ENCODE assay signal across 21 cellular contexts in the genomic region with DNA sequence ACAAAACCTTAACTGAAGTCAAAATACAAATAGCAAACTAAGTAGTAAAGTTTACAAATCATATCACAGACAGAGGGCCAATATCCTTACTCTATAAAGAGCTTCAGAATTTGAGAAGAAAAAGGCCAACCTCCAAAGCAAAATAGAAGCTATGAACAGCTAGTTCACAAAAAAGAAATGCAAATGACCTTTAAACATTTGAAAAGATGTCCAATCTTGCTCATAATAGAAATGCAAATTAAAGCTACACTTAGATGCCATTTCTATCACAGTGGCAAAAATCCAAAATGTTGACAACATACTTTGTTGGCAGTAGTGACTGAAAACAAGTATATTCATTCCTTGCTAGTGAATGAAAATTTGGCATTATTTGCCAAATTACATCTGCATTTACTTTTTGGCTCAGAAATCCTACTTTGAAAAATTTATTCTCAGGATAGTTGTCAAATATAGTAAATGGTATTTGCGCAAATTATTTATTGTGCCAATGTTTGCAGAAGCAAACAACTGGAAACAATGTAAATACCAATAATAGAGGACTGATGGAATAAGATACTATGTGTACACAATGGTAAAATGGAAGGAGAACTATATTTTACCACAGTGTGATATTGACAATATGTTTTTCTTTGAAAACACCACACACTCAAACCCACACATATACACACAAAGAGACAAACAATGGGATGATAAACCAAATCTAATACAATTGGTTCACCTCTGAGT. TPM values are rescaled to one million over a fixed set of nuclear protein-coding genes. Genes with fewer than 3 reads are reported as not detected.
DNase-seq lines count a peak whose midpoint lies in the region; ATAC-seq and TF ChIP-seq lines count a peak whose summit lies in the region.
"Had no signal": no experiment of that assay in that cellular context is flagged by ENCODE, and none has a peak within 500 bp of the region (broad histone marks: within the 10 kb centered on the region; RNA-seq: fewer than 3 reads in every experiment).

No MANE protein-coding gene starts in this region.

- H3K79me2 ChIP-seq in Karpas-422 (ENCODE audit: low read length) (peaks cover 15% of the 10 kb centered on the region), SU-DHL-6 (ENCODE audit: insufficient read depth, low read length) (no peaks in the 10 kb centered on the region)

- no peak overlapping the region for H3K9ac ChIP-seq in Karpas-422 (ENCODE audit: low read length)
- no peak overlapping the region for H3K9ac ChIP-seq in SU-DHL-6 (ENCODE audit: low read length)

- peaks cover 44% of the 10 kb centered on the region for H3K36me3 ChIP-seq in Karpas-422 (ENCODE audit: insufficient read depth, low read length)
- peaks cover 54% of the 10 kb centered on the region for H3K36me3 ChIP-seq in SU-DHL-6 (ENCODE audit: low read length)
- H3K36me3 ChIP-seq: uterus had no signal

- H3K9me2 ChIP-seq in Karpas-422 (replicated peaks; ENCODE audit: insufficient read depth, low read length) (no peaks in the 10 kb centered on the region), SU-DHL-6 (replicated peaks; ENCODE audit: insufficient read depth, low read length) (no peaks in the 10 kb centered on the region)

- intact Hi-C loops in activated CD4-positive, alpha-beta T cell treated with anti-CD3 and anti-CD28 coated beads for 36 hours (cut with DNase I, micrococcal nuclease), result no loop called here

- TF ChIP-seq CTCF in SU-DHL-6 (IDR thresholded peaks at IDR 0.05; ENCODE audit: insufficient read depth, low read length, poor library complexity, severe bottlenecking), result no peak
- no peak for TF ChIP-seq CTCF in GM20000 (IDR thresholded peaks at IDR 0.05; ENCODE audit: extremely low read depth, missing control alignments)

- H3K9me3 Mint-ChIP-seq in activated naive CD4-positive, alpha-beta T cell treated with anti-CD3 and anti-CD28 coated beads, Interleukin-2, amount 50 U/mL, for 24 hours, result no peaks in the 10 kb centered on the region
- peaks cover 1% of the 10 kb centered on the region for H3K9me3 Mint-ChIP-seq in activated CD4-positive, alpha-beta T cell treated with anti-CD3 and anti-CD28 coated beads for 36 hours (ENCODE audit: low read depth)

- H3K9me3 ChIP-seq in Karpas-422 (ENCODE audit: low read length) (no peaks in the 10 kb centered on the region), SU-DHL-6 (ENCODE audit: insufficient read depth, low read length) (no peaks in the 10 kb centered on the region)
- H3K9me3 ChIP-seq: suprapubic skin, uterus had no signal

- H4K20me1 ChIP-seq in Karpas-422 (ENCODE audit: insufficient read depth, low read depth, low read length), result no peaks in the 10 kb centered on the region
- H4K20me1 ChIP-seq in SU-DHL-6 (ENCODE audit: low read depth, low read length), result no peaks in the 10 kb centered on the region

- no peak overlapping the region for H2AFZ ChIP-seq in Karpas-422 (ENCODE audit: low read length)
- H2AFZ ChIP-seq in SU-DHL-6 (ENCODE audit: low read depth, low read length, severe bottlenecking), result no peak overlapping the region

- H3K4me3 Mint-ChIP-seq in activated naive CD4-positive, alpha-beta T cell treated with anti-CD3 and anti-CD28 coated beads, Interleukin-2, amount 50 U/mL, for 24 hours, result no peak overlapping the region
- H3K4me3 Mint-ChIP-seq in activated CD4-positive, alpha-beta T cell treated with anti-CD3 and anti-CD28 coated beads for 36 hours, result no peak overlapping the region

- no peak for DNase-seq in activated naive CD4-positive, alpha-beta T cell (lab: John Stamatoyannopoulos, UW)
- DNase-seq in Karpas-422 (peak; percentile 46), GM20000 (ENCODE audit: low spot score) (no peak), SIG-M5 treated with dmso at 0.1 percent for 504 hours (lab: John Stamatoyannopoulos, UW; ENCODE audit: unreplicated experiment) (no peak)
- no peak for DNase-seq in activated CD4-positive, alpha-beta T cell treated with anti-CD3 and anti-CD28 coated beads for 36 hours
- DNase-seq: activated CD4-positive, alpha-beta T cell treated with anti-CD3 and anti-CD28 coated beads for 1 hour; activated effector memory CD4-positive, alpha-beta T cell treated with anti-CD3 and anti-CD28 coated beads, Interleukin-2, amount 50 U/mL, for 16 hours; amniotic stem cell; cortex of kidney; DND-41; heart left ventricle; KBM-7; mesenchymal stem cell; NCI-H524 treated with DMSO at 0.1 percent for 48 hours; nucleus accumbens; OCI-M1; uterus had no signal

- H3K27me3 ChIP-seq in Karpas-422 (ENCODE audit: low read length), result no peaks in the 10 kb centered on the region
- H3K27me3 ChIP-seq in SU-DHL-6 (ENCODE audit: low read length), result no peaks in the 10 kb centered on the region
- H3K27me3 ChIP-seq: heart left ventricle, suprapubic skin, uterus had no signal

- no peaks in the 10 kb centered on the region for H3K27me3 Mint-ChIP-seq in activated naive CD4-positive, alpha-beta T cell treated with anti-CD3 and anti-CD28 coated beads, Interleukin-2, amount 50 U/mL, for 24 hours
- H3K27me3 Mint-ChIP-seq in activated CD4-positive, alpha-beta T cell treated with anti-CD3 and anti-CD28 coated beads for 36 hours, result no peaks in the 10 kb centered on the region

- peaks cover 28% of the 10 kb centered on the region for H3K4me1 ChIP-seq in Karpas-422 (ENCODE audit: low read length)
- H3K4me1 ChIP-seq: suprapubic skin, uterus had no signal

- H3K4me2 ChIP-seq in Karpas-422 (ENCODE audit: low read depth, low read length, poor library complexity, severe bottlenecking) (no peak overlapping the region), SU-DHL-6 (ENCODE audit: low read depth, low read length, poor library complexity, severe bottlenecking) (no peak overlapping the region)

- H3K4me1 Mint-ChIP-seq in activated naive CD4-positive, alpha-beta T cell treated with anti-CD3 and anti-CD28 coated beads, Interleukin-2, amount 50 U/mL, for 24 hours, result peaks cover 79% of the 10 kb centered on the region
- peaks cover 47% of the 10 kb centered on the region for H3K4me1 Mint-ChIP-seq in activated CD4-positive, alpha-beta T cell treated with anti-CD3 and anti-CD28 coated beads for 36 hours

- peaks cover 37% of the 10 kb centered on the region for H3K36me3 Mint-ChIP-seq in activated naive CD4-positive, alpha-beta T cell treated with anti-CD3 and anti-CD28 coated beads, Interleukin-2, amount 50 U/mL, for 24 hours
- H3K36me3 Mint-ChIP-seq in activated CD4-positive, alpha-beta T cell treated with anti-CD3 and anti-CD28 coated beads for 36 hours (ENCODE audit: low read depth), result peaks cover 67% of the 10 kb centered on the region

- H3F3A ChIP-seq in SU-DHL-6 (ENCODE audit: insufficient read depth), result peaks cover 8% of the 10 kb centered on the region; the same call in 1 of the 2 replicates

- peak overlapping the region; percentile 83 for H3K27ac Mint-ChIP-seq in activated naive CD4-positive, alpha-beta T cell treated with anti-CD3 and anti-CD28 coated beads, Interleukin-2, amount 50 U/mL, for 24 hours
- H3K27ac Mint-ChIP-seq in activated CD4-positive, alpha-beta T cell treated with anti-CD3 and anti-CD28 coated beads for 36 hours, result no peak overlapping the region

- H3K4me3 ChIP-seq in Karpas-422 (ENCODE audit: low read length) (no peak overlapping the region), SU-DHL-6 (ENCODE audit: insufficient read depth, low read length, poor library complexity, severe bottlenecking) (no peak overlapping the region)
- H3K4me3 ChIP-seq: heart left ventricle, suprapubic skin, uterus had no signal

- H3K27ac ChIP-seq in Karpas-422 (ENCODE audit: low read length) (peak overlapping the region; percentile 3; the same call in 1 of the 2 replicates), SU-DHL-6 (ENCODE audit: low read depth, low read length) (peak overlapping the region; percentile 12; the same call in 1 of the 2 replicates)
- H3K27ac ChIP-seq: heart left ventricle, suprapubic skin, uterus had no signal

- CTCF ChIA-PET in activated CD4-positive, alpha-beta T cell treated with anti-CD3 and anti-CD28 coated beads for 36 hours (lab: Charles Lee), result interaction anchor here (1.1 kb wide), 1 partner anchor 9 kb away, joined by 3 read pairs; no protein-coding TSS in a partner anchor

- ATAC-seq in activated CD4-positive, alpha-beta T cell treated with anti-CD3 and anti-CD28 coated beads for 36 hours, result no peak
- ATAC-seq: heart left ventricle, Right ventricle myocardium inferior had no signal

- POLR2A ChIA-PET in activated CD4-positive, alpha-beta T cell treated with anti-CD3 and anti-CD28 coated beads for 36 hours (lab: Charles Lee), result no interaction called here

RNA-seq across cellular contexts. Expression of gene TMEM106B, which starts 9.4 kb away (rescaled TPM):
- total RNA-seq in Karpas-422 (2014; rRNA removed; shearing (Covaris generic); ENCODE audit: low replicate concordance), result 30.9 and 88.1 TPM in 2 replicates
- 10 to 100 TPM; 21.6 to 25.3 TPM for total RNA-seq in activated CD4-positive, alpha-beta T cell treated with anti-CD3 and anti-CD28 coated beads for 36 hours
